8 cellular contexts compared by ENCODE assay signal in the genomic region with DNA sequence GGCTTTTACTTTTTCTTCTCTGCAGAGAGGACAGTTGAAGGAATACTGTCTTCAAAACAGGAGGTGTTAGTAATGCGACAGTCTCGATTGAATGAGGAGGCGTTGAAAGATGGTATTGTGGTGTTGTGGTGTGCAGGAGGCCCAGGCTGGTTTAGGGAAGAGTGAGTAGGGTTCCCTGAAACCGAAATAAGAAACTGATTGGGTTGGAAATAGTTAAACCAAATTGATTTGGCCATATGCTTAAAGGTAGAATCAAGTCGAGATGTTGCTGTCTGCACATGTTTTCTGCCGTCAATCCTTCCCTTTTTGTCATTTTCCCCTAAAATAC. TPM values are rescaled to one million over a fixed set of nuclear protein-coding genes. Genes with fewer than 3 reads are reported as not detected.
A peak's percentile ranks its signal among the peaks of the same experiment; 100 is the strongest.
DNase-seq lines count a peak whose midpoint lies in the region; ATAC-seq and TF ChIP-seq lines count a peak whose summit lies in the region.

No MANE protein-coding gene starts in this region.

- H3K36me3 ChIP-seq in endocrine pancreas (ENCODE audit: control insufficient read depth, insufficient read depth, low read length) = no peaks in the 10 kb centered on the region
- no peaks in the 10 kb centered on the region for H3K36me3 ChIP-seq in osteoblast (ENCODE audit: insufficient read depth, low read length)

- H3K4me2 ChIP-seq in osteoblast (ENCODE audit: insufficient read depth, low read length) = peak overlapping the region; percentile 89

- H3K9ac ChIP-seq in endocrine pancreas (ENCODE audit: control insufficient read depth, insufficient read depth, low read length) = peak overlapping the region; percentile 98

- no peaks in the 10 kb centered on the region for H3K9me3 Mint-ChIP-seq in T-cell

- peak overlapping the region; percentile 100 for H3K27ac ChIP-seq in osteoblast (ENCODE audit: low read depth, low read length)

- H4K20me1 ChIP-seq in osteoblast (ENCODE audit: insufficient read depth, low read length) = peaks cover 19% of the 10 kb centered on the region

- H3K27me3 Mint-ChIP-seq in T-cell = no peaks in the 10 kb centered on the region

- TF ChIP-seq CTCF in GM20000 (IDR thresholded peaks at IDR 0.05; ENCODE audit: extremely low read depth, missing control alignments) = no peak
- no peak for TF ChIP-seq CTCF in osteoblast (IDR thresholded peaks at IDR 0.05; ENCODE audit: extremely low read depth, low read depth, low read length)

- H3K4me1 Mint-ChIP-seq in T-cell = peaks cover 46 to 67% (median 54%) of the 10 kb centered on the region in 3 donors

- peak overlapping the region; percentile 92 to 100 (median 95) for H3K4me3 Mint-ChIP-seq in T-cell

- peak overlapping the region; percentile 97 to 100 for H3K27ac Mint-ChIP-seq in T-cell

- no peaks in the 10 kb centered on the region for H3K27me3 ChIP-seq in endocrine pancreas (ENCODE audit: control insufficient read depth, insufficient read depth, low read length)
- H3K27me3 ChIP-seq in osteoblast (ENCODE audit: insufficient read depth, low read length) = no peaks in the 10 kb centered on the region

- H3K9me3 ChIP-seq in endocrine pancreas (ENCODE audit: control insufficient read depth, low read length) (no peaks in the 10 kb centered on the region), osteoblast (ENCODE audit: low read depth, low read length) (no peaks in the 10 kb centered on the region)

- peaks cover 82% of the 10 kb centered on the region for H3K79me2 ChIP-seq in osteoblast (ENCODE audit: insufficient read depth, low read length)

- CTCF ChIA-PET in T-cell (lab: Charles Lee) = interaction anchor here (1.0 to 3.6 kb wide), 3 partner anchors 12 to 52 kb away, joined by 4 to 109 read pairs (median 9); a partner anchor contains a TSS

- peak overlapping the region; percentile 88 for H2AFZ ChIP-seq in osteoblast (ENCODE audit: low read length)

- POLR2A ChIA-PET in T-cell (lab: Charles Lee) = interaction anchor here (0.5 to 1.4 kb wide), 5 partner anchors 11 to 714 kb away, joined by 3 to 15 read pairs (median 3); a partner anchor contains a TSS

- DNase-seq in AG08396 (ENCODE audit: low spot score) (peak; percentile 11), GM20000 (ENCODE audit: low spot score) (peak; percentile 18), T-cell (no peak), osteoblast (ENCODE audit: insufficient read length, low spot score, missing footprints) (no peak), COLO668 (lab: John Stamatoyannopoulos, UW; ENCODE audit: unreplicated experiment) (no peak)

- peaks cover 28% of the 10 kb centered on the region for H3K4me1 ChIP-seq in endocrine pancreas (ENCODE audit: control insufficient read depth, insufficient read depth, low read length)
- peaks cover 36% of the 10 kb centered on the region for H3K4me1 ChIP-seq in osteoblast (ENCODE audit: insufficient read depth, low read length)

- no peak for ATAC-seq in T-cell (replicated peaks in 1 of 4)
- no peak for ATAC-seq in HG02588 (IDR thresholded peaks at IDR 0.05; ENCODE audit: unreplicated experiment)
- no peak for ATAC-seq in HG03039 (IDR thresholded peaks at IDR 0.05; ENCODE audit: unreplicated experiment)

- peak overlapping the region; percentile 96 for H3K4me3 ChIP-seq in endocrine pancreas (ENCODE audit: control insufficient read depth, insufficient read depth, low read length)
- peak overlapping the region; percentile 93 for H3K4me3 ChIP-seq in osteoblast (ENCODE audit: insufficient read depth, low read length)

- no peaks in the 10 kb centered on the region for H3K36me3 Mint-ChIP-seq in T-cell

RNA-seq across cellular contexts. Expression of a gene that starts 0.8 kb away (rescaled TPM):
- 10 to 100 TPM; 14.9 to 23.7 (median 17.8) TPM for total RNA-seq in T-cell
- 140 and 166 TPM in 2 replicates for total RNA-seq in osteoblast

RNA-seq across cellular contexts. Expression of a gene that starts 1.6 kb away (rescaled TPM):
- total RNA-seq in T-cell = 10 to 100 TPM; 49.0 to 67.1 (median 61.8) TPM
- 163 and 169 TPM in 2 replicates for total RNA-seq in osteoblast

RNA-seq across cellular contexts. Expression of a gene that starts 51.2 kb away (rescaled TPM):
- total RNA-seq in T-cell (10 to 100 TPM; 16.9 to 31.7 (median 22.1) TPM), osteoblast (10.5 and 11.2 TPM in 2 replicates)

Comparison
In these comparisons a context has a peak if more than half of its experiments do, and no peak if none do; other contexts are left out.
1. DNase-seq: peak in AG08396 (single experiment) and GM20000 (single experiment); none in T-cell (0 of 34), osteoblast (single experiment) and COLO668 (single experiment).